ENCODE assay signal across 14 cellular contexts in the genomic region with DNA sequence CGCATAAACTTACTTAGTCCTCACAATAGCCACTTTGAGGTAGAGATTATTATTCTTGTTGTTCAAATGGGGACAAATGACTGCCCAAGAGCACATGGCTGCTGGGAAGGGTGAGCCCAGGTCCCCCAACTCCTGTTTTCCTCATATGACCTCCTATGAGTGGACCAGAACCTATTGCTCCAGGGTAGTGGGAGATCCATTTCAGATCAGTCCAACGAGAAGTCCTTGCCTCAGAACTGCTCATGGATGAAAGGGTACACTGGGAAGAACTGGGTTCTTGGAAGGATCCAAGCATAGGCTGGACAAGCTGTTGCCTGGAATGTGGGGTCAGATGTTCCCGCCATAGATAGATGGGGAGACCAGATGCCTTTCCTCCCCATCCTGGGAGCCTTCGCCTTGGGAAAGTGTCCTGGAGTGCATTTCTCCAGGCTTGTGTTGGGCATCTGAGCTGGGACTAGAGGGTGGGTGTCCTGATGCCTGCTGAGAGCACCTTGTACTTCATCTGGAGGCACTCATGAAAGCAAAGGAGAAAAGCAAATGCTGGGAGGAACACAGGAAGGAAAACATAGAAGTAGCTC.
"Had no signal": no experiment of that assay in that cellular context is flagged by ENCODE, and none has a peak within 500 bp of the region (broad histone marks: within the 10 kb centered on the region; RNA-seq: fewer than 3 reads in every experiment).

No MANE protein-coding gene starts in this region.

- H3K4me1 Mint-ChIP-seq: stimulated activated effector memory CD8-positive, alpha-beta T cell treated with anti-CD3 and anti-CD28 coated beads, Interleukin-12 subunit alpha, Interleukin-12 subunit beta, amount 100 ng/mL, for 72 hours had no signal

- H3K4me3 ChIP-seq: hepatocyte, SJSA1, skin epidermis, testis had no signal

- H3K27me3 ChIP-seq: foreskin keratinocyte, hepatocyte, SJSA1, testis had no signal

- H3K4me3 Mint-ChIP-seq: activated naive CD8-positive, alpha-beta T cell; activated T-helper 1 cell treated with anti-CD3 and anti-CD28 coated beads, Interleukin-12 subunit alpha, Interleukin-12 subunit beta, Interleukin-2, Interleukin-4 antibody, amounts not matched to agents 30 ng/mL and 10 ng/mL and 1 ng/mL, durations not matched to agents 14 hours and 24 hours and 36 hours; natural killer cell treated with Interleukin-12 subunit alpha and Interleukin-12 subunit beta and Interleukin-15 and Interleukin-18, amount 100 ng/mL, for 72 hours; stimulated activated effector memory CD8-positive, alpha-beta T cell treated with anti-CD3 and anti-CD28 coated beads, Interleukin-12 subunit alpha, Interleukin-12 subunit beta, amount 100 ng/mL, for 72 hours; T-helper 2 cell treated with Interferon-gamma antibody and Interleukin-4, amounts not matched to agents 5 μg/mL and 100 μg/mL, for 36 hours had no signal

- H2AFZ ChIP-seq: hepatocyte had no signal

- DNase-seq: activated T-cell treated with anti-CD3 and anti-CD28 coated beads for 4 hours; dermis blood vessel endothelial cell; foreskin keratinocyte; stimulated activated CD4-positive, alpha-beta T cell treated with anti-CD3 and anti-CD28 coated beads, Interleukin-4, amount 100 ng/mL, for 1 hour; testis had no signal

- H3K9me3 Mint-ChIP-seq: activated T-helper 1 cell treated with anti-CD3 and anti-CD28 coated beads, Interleukin-12 subunit alpha, Interleukin-12 subunit beta, Interleukin-2, Interleukin-4 antibody, amounts not matched to agents 30 ng/mL and 10 ng/mL and 1 ng/mL, durations not matched to agents 14 hours and 24 hours and 36 hours; natural killer cell treated with Interleukin-12 subunit alpha and Interleukin-12 subunit beta and Interleukin-15 and Interleukin-18, amount 100 ng/mL, for 72 hours; stimulated activated effector memory CD8-positive, alpha-beta T cell treated with anti-CD3 and anti-CD28 coated beads, Interleukin-12 subunit alpha, Interleukin-12 subunit beta, amount 100 ng/mL, for 72 hours; T-helper 2 cell treated with Interferon-gamma antibody and Interleukin-4, amounts not matched to agents 5 μg/mL and 100 μg/mL, for 36 hours had no signal

- H3K36me3 ChIP-seq: SJSA1 had no signal

- ATAC-seq: natural killer cell treated with Interleukin-12 subunit alpha and Interleukin-12 subunit beta and Interleukin-15 and Interleukin-18, amount 100 ng/mL, for 72 hours; stimulated activated effector memory CD8-positive, alpha-beta T cell treated with anti-CD3 and anti-CD28 coated beads, Interleukin-12 subunit alpha, Interleukin-12 subunit beta, amount 100 ng/mL, for 72 hours had no signal

- H3K4me2 ChIP-seq: hepatocyte had no signal

- H3K9me3 ChIP-seq: SJSA1, testis had no signal

- H3K27ac ChIP-seq: epithelial cell of prostate, foreskin keratinocyte, hepatocyte, SJSA1, skin epidermis, testis had no signal

- H3K4me1 ChIP-seq: foreskin keratinocyte, SJSA1 had no signal

- H3K27ac Mint-ChIP-seq: activated naive CD8-positive, alpha-beta T cell; activated T-helper 1 cell treated with anti-CD3 and anti-CD28 coated beads, Interleukin-12 subunit alpha, Interleukin-12 subunit beta, Interleukin-2, Interleukin-4 antibody, amounts not matched to agents 30 ng/mL and 10 ng/mL and 1 ng/mL, durations not matched to agents 14 hours and 24 hours and 36 hours; natural killer cell treated with Interleukin-12 subunit alpha and Interleukin-12 subunit beta and Interleukin-15 and Interleukin-18, amount 100 ng/mL, for 72 hours; stimulated activated effector memory CD8-positive, alpha-beta T cell treated with anti-CD3 and anti-CD28 coated beads, Interleukin-12 subunit alpha, Interleukin-12 subunit beta, amount 100 ng/mL, for 72 hours; T-helper 2 cell treated with Interferon-gamma antibody and Interleukin-4, amounts not matched to agents 5 μg/mL and 100 μg/mL, for 36 hours had no signal

- H3K79me2 ChIP-seq: hepatocyte had no signal

- H3K36me3 Mint-ChIP-seq: activated naive CD8-positive, alpha-beta T cell; natural killer cell treated with Interleukin-12 subunit alpha and Interleukin-12 subunit beta and Interleukin-15 and Interleukin-18, amount 100 ng/mL, for 72 hours; stimulated activated effector memory CD8-positive, alpha-beta T cell treated with anti-CD3 and anti-CD28 coated beads, Interleukin-12 subunit alpha, Interleukin-12 subunit beta, amount 100 ng/mL, for 72 hours had no signal
